20 cellular contexts compared by ENCODE assay signal in genomic region chr4:38769441-38770210, GRCh38. TPM values are rescaled to one million over a fixed set of nuclear protein-coding genes. Genes with fewer than 3 reads are reported as not detected.
DNase-seq lines count a peak whose midpoint lies in the region; ATAC-seq, FAIRE-seq and TF ChIP-seq lines count a peak whose summit lies in the region.
"Had no signal": no experiment of that assay in that cellular context is flagged by ENCODE, and none has a peak within 500 bp of the region (broad histone marks: within the 10 kb centered on the region; RNA-seq: fewer than 3 reads in every experiment).

No MANE protein-coding gene starts in this region.

- peak overlapping the region; percentile 12; the same call in 1 of the 2 replicates for H3K9ac ChIP-seq in GM12878 (ENCODE audit: control insufficient read depth, insufficient read depth, low read length)

- POLR2A ChIA-PET in GM12878 (lab: Charles Lee), result interaction anchor here (1.4 to 3.9 kb wide), 3 partner anchors 12 to 35 kb away, joined by 5 to 30 read pairs (median 10); partner anchors contain the start of genes TLR1 and TLR10

- DNase-seq in GM12878 (ENCODE audit: low read depth, low spot score) (no peak), NCI-H774 (lab: John Stamatoyannopoulos, UW) (no peak), KBM-7 (no peak)
- no peak for DNase-seq in activated naive CD8-positive, alpha-beta T cell treated with anti-CD3 and anti-CD28 coated beads for 36 hours
- DNase-seq in activated CD8-positive, alpha-beta memory T cell treated with anti-CD3 and anti-CD28 coated beads, Interleukin-2, amount 50 U/mL, for 48 hours, result no peak
- DNase-seq: activated CD8-positive, alpha-beta T cell treated with anti-CD3 and anti-CD28 coated beads for 36 hours; activated naive CD8-positive, alpha-beta T cell treated with anti-CD3 and anti-CD28 coated beads, Interleukin-2, amount 10 ng/mL, durations not matched to agents 7 days and 5 days; activated T-cell treated with anti-CD3 and anti-CD28 coated beads, Interleukin-2, amount 50 U/mL, for 72 hours; caudate nucleus; CD8-positive, alpha-beta memory T cell; effector memory CD4-positive, alpha-beta T cell; naive thymus-derived CD4-positive, alpha-beta T cell; NCI-H526 treated with DMSO at 0.1 percent for 48 hours; stimulated activated naive CD8-positive, alpha-beta T cell treated with anti-CD3 and anti-CD28 coated beads, Interleukin-15, Interleukin-2, amounts not matched to agents 100 U/mL and 50 U/mL, for 24 hours had no signal

- no peak for TF ChIP-seq EP300 in GM12878 (IDR thresholded peaks at IDR 0.05; ENCODE audit: borderline replicate concordance in 1 of 2, control insufficient read depth in 1 of 2, low read depth in 2 of 2, low read length in 2 of 2)

- H3K27me3 ChIP-seq in ACC112 (ENCODE audit: insufficient read depth, low read length) (no peaks in the 10 kb centered on the region), GM12878 (replicated peaks in 1 of 2; ENCODE audit: control insufficient read depth in 2 of 2, insufficient read depth in 2 of 2, low read length in 1 of 2) (no peaks in the 10 kb centered on the region)

- H3K79me2 ChIP-seq in ACC112 (ENCODE audit: control insufficient read depth, insufficient read depth, low read length, unreplicated experiment) (no peaks in the 10 kb centered on the region), GM12878 (ENCODE audit: control insufficient read depth, insufficient read depth, low read length) (peaks cover 17% of the 10 kb centered on the region)

- peaks cover 54% of the 10 kb centered on the region for H3K9me3 ChIP-seq in GM12878 (replicated peaks; ENCODE audit: control insufficient read depth, insufficient read depth, low read length)
- H3K9me3 ChIP-seq: prostate gland had no signal

- 21% methylated on average over 4 of the region's 4 CpGs for WGBS in GM12878 (ENCODE audit: insufficient coverage, insufficient replicate concordance, low lambda C conversion rate, missing lambda C conversion rate)

- TF ChIP-seq CTCF in GM12878 (IDR thresholded peaks at IDR 0.05 in 2 of 3, conservative IDR thresholded peaks at IDR 0.05 in 1 of 3; ENCODE audit: control insufficient read depth in 2 of 3, extremely low read depth in 1 of 3, insufficient read depth in 1 of 3, low read depth in 3 of 3, low read length in 3 of 3) (no peak), nephron (IDR thresholded peaks at IDR 0.05; ENCODE audit: unreplicated experiment in 3 of 3) (no peak)

- H3K4me1 Mint-ChIP-seq in nephron, result peaks cover 14% of the 10 kb centered on the region
- peaks cover 2% of the 10 kb centered on the region for H3K4me1 Mint-ChIP-seq in activated naive CD8-positive, alpha-beta T cell treated with anti-CD3 and anti-CD28 coated beads for 36 hours
- H3K4me1 Mint-ChIP-seq: activated naive CD8-positive, alpha-beta T cell treated with anti-CD3 and anti-CD28 coated beads, Interleukin-2, amount 10 ng/mL, durations not matched to agents 7 days and 5 days; CD8-positive, alpha-beta memory T cell had no signal

- ATAC-seq in GM19023 (IDR thresholded peaks at IDR 0.05; ENCODE audit: unreplicated experiment) (peak; percentile 57), GM12878 (peak; percentile 83)
- ATAC-seq: activated CD8-positive, alpha-beta T cell treated with anti-CD3 and anti-CD28 coated beads for 36 hours; activated T-cell treated with anti-CD3 and anti-CD28 coated beads, Interleukin-2, amount 50 U/mL, for 72 hours; HepG2; left lobe of liver; stimulated activated naive CD8-positive, alpha-beta T cell treated with anti-CD3 and anti-CD28 coated beads, Interleukin-15, Interleukin-2, amounts not matched to agents 100 U/mL and 50 U/mL, for 24 hours had no signal

- peak overlapping the region in 2 of 3 experiments; percentile 5 to 84 for H3K27ac Mint-ChIP-seq in nephron
- no peak overlapping the region for H3K27ac Mint-ChIP-seq in activated naive CD8-positive, alpha-beta T cell treated with anti-CD3 and anti-CD28 coated beads for 36 hours
- H3K27ac Mint-ChIP-seq: activated CD8-positive, alpha-beta T cell treated with anti-CD3 and anti-CD28 coated beads for 36 hours; activated naive CD8-positive, alpha-beta T cell treated with anti-CD3 and anti-CD28 coated beads, Interleukin-2, amount 10 ng/mL, durations not matched to agents 7 days and 5 days; activated T-cell treated with anti-CD3 and anti-CD28 coated beads, Interleukin-2, amount 50 U/mL, for 72 hours; CD8-positive, alpha-beta memory T cell; naive thymus-derived CD4-positive, alpha-beta T cell had no signal

- 0 out of 2 replicates have a peak, but pooled peaks have one; percentile 26 for TF ChIP-seq RAD21 in GM12878 (IDR thresholded peaks at IDR 0.05; ENCODE audit: insufficient read depth, low read depth, low read length)

- H3K27me3 Mint-ChIP-seq in nephron (ENCODE audit: low read depth), result peaks cover 4% of the 10 kb centered on the region
- H3K27me3 Mint-ChIP-seq in activated naive CD8-positive, alpha-beta T cell treated with anti-CD3 and anti-CD28 coated beads for 36 hours, result no peaks in the 10 kb centered on the region

- peak; percentile 37; the same call in 1 of the 2 replicates for TF ChIP-seq POLR2A in GM12878 (IDR thresholded peaks at IDR 0.05; ENCODE audit: low read depth, low read length)

- H3K9me3 Mint-ChIP-seq in nephron, result peaks cover 8% of the 10 kb centered on the region
- H3K9me3 Mint-ChIP-seq in activated naive CD8-positive, alpha-beta T cell treated with anti-CD3 and anti-CD28 coated beads for 36 hours, result peaks cover 13% of the 10 kb centered on the region

- no peaks in the 10 kb centered on the region for H3K36me3 ChIP-seq in ACC112 (ENCODE audit: insufficient read depth, low read length)
- H3K36me3 ChIP-seq in GM12878 (ENCODE audit: control insufficient read depth in 2 of 2, insufficient read depth in 2 of 2, low read length in 1 of 2), result peaks cover 0 to 11% of the 10 kb centered on the region in 2 experiments; a peak in 1 of 4 replicates
- H3K36me3 ChIP-seq: prostate gland had no signal

- no peak overlapping the region for H3K4me3 Mint-ChIP-seq in nephron
- no peak overlapping the region for H3K4me3 Mint-ChIP-seq in activated naive CD8-positive, alpha-beta T cell treated with anti-CD3 and anti-CD28 coated beads for 36 hours
- H3K4me3 Mint-ChIP-seq: activated CD8-positive, alpha-beta T cell treated with anti-CD3 and anti-CD28 coated beads for 36 hours; activated naive CD8-positive, alpha-beta T cell treated with anti-CD3 and anti-CD28 coated beads, Interleukin-2, amount 10 ng/mL, durations not matched to agents 7 days and 5 days; activated T-cell treated with anti-CD3 and anti-CD28 coated beads, Interleukin-2, amount 50 U/mL, for 72 hours; CD8-positive, alpha-beta memory T cell; naive thymus-derived CD4-positive, alpha-beta T cell had no signal

- no peak overlapping the region for H3K4me3 ChIP-seq in ACC112 (ENCODE audit: low read depth, low read length)
- H3K4me3 ChIP-seq in GM12878, result no peak overlapping the region
- H3K4me3 ChIP-seq: prostate gland had no signal

- RAD21 ChIA-PET in GM12878 (lab: Charles Lee; ENCODE audit: unreplicated experiment), result interaction anchor here (0.8 to 4.2 kb wide), 7 partner anchors 9 to 91 kb away, joined by 3 to 41 read pairs (median 3); partner anchors contain the start of gene TLR10

- in situ Hi-C loops in GM12878 (cut with MboI) (loop anchor here (25.0 kb wide), 1 partner anchor 268 kb away; the partner anchor contains the start of gene TMEM156), KBM-7 (cut with MboI; ENCODE audit: low pct_unique_long_range_greater_than_20kb, low sequenced_read_pairs) (loop anchor here (25.0 kb wide), 1 partner anchor 93 kb away; the partner anchor contains the start of genes FAM114A1 and TLR6)

- no peaks in the 10 kb centered on the region for H3K36me3 Mint-ChIP-seq in nephron (ENCODE audit: low read depth)
- no peaks in the 10 kb centered on the region for H3K36me3 Mint-ChIP-seq in activated naive CD8-positive, alpha-beta T cell treated with anti-CD3 and anti-CD28 coated beads for 36 hours

- SMC1A ChIA-PET in GM12878 (lab: Charles Lee; ENCODE audit: uncharacterized antibody, unreplicated experiment), result interaction anchor here (0.8 to 5.8 kb wide), 9 partner anchors 9 to 91 kb away, joined by 3 to 50 read pairs (median 5); partner anchors contain the start of genes TLR1 and TLR10

- no peak for FAIRE-seq in GM12878 (lab: Jason Lieb, UNC)
- FAIRE-seq: HepG2 had no signal

- no TSS peak for BruUV-seq in GM12878 (replicated peaks; lab: Mats Ljungman, UMichigan)

- H3K4me1 ChIP-seq in ACC112 (ENCODE audit: control insufficient read depth, insufficient read depth, low read length, unreplicated experiment), result peaks cover 5% of the 10 kb centered on the region
- H3K4me1 ChIP-seq in GM12878 (ENCODE audit: control insufficient read depth, insufficient read depth, low read length), result peaks cover 9% of the 10 kb centered on the region
- H3K4me1 ChIP-seq: prostate gland had no signal

- CTCF ChIA-PET in GM12878 (lab: Yijun Ruan, JAX), result interaction anchor here (0.9 to 4.5 kb wide), 7 partner anchors 10 to 91 kb away, joined by 3 to 18 read pairs (median 5); partner anchors contain the start of gene TLR10

- H4K20me1 ChIP-seq in GM12878 (ENCODE audit: control insufficient read depth, insufficient read depth), result no peaks in the 10 kb centered on the region

- intact Hi-C loops in GM12878 (cut with micrococcal nuclease; ENCODE audit: unreplicated experiment), result no loop called here

- peak overlapping the region; percentile 61 for H3K4me2 ChIP-seq in GM12878 (ENCODE audit: control insufficient read depth, insufficient read depth)

- H3K27ac ChIP-seq in ACC112 (ENCODE audit: low read depth, low read length) (no peak overlapping the region), GM12878 (ENCODE audit: control insufficient read depth, insufficient read depth) (peak overlapping the region; percentile 56)
- H3K27ac ChIP-seq: prostate gland had no signal

- H2AFZ ChIP-seq in ACC112 (ENCODE audit: low read length, unreplicated experiment), result peak overlapping the region; percentile 55
- peak overlapping the region; percentile 39 for H2AFZ ChIP-seq in GM12878 (ENCODE audit: control insufficient read depth, low read depth, low read length)

RNA-seq across cellular contexts. Expression of gene TLR10, which starts 13.2 kb away (rescaled TPM):
- 307 and 331 TPM in 2 replicates for total RNA-seq in GM12878 (2013; cell fraction: nucleolus; rRNA removed)
- total RNA-seq in GM12878 (2014; rRNA removed) (82.7 and 109 TPM in 2 replicates), GM12878 (2014; rRNA removed; fragmentation: Illumina TruSeq; extraction: Trizol) (107 and 109 TPM in 2 replicates), GM12878 (2021) (50.4 and 52.8 TPM in 2 replicates)
- 37.6 TPM for polyA plus RNA-seq in GM12878 (2011; ENCODE audit: low read depth)
- polyA plus RNA-seq in GM12878 (2011; rRNA removed) (149 and 243 TPM in 2 replicates), GM12878 (2014; fragmentation: Illumina TruSeq; extraction: Trizol) (118 and 166 TPM in 2 replicates), GM12878 (2014; fragmentation: Nextera tagmentation; extraction: Ambion mirVana) (10 to 100 TPM; 31.5 to 41.8 TPM), GM12878 (2014; rRNA removed) (65.8 and 79.3 TPM in 2 replicates), GM12878 (2016; fragmentation: Nextera tagmentation; extraction: Ambion mirVana) (10 to 100 TPM; 45.9 to 47.1 TPM)
- 53.5 and 61.0 TPM in 2 replicates for polyA plus RNA-seq in GM12878 (2011; cell fraction: cytosol; rRNA removed)
- polyA plus RNA-seq in GM12878 (2011; cell fraction: nucleus; rRNA removed), result 75.6 and 82.5 TPM in 2 replicates
- polyA plus RNA-seq in GM12878 (2012), result 49.5 and 69.6 TPM in 2 replicates
- polyA minus RNA-seq in GM12878 (2011; rRNA and poly(A)+ RNA removed), result 80.6 and 111 TPM in 2 replicates
- polyA minus RNA-seq in GM12878 (2011; cell fraction: cytosol; rRNA and poly(A)+ RNA removed), result 23.4 and 28.1 TPM in 2 replicates
- polyA minus RNA-seq in GM12878 (2011; cell fraction: nucleus; rRNA and poly(A)+ RNA removed), result 39.7 and 47.2 TPM in 2 replicates
- under 1 TPM; 0.26 to 0.29 TPM for total RNA-seq in activated naive CD8-positive, alpha-beta T cell treated with anti-CD3 and anti-CD28 coated beads for 36 hours
- total RNA-seq: CD8-positive, alpha-beta memory T cell; HepG2 had no signal
- polyA plus RNA-seq: CD8-positive, alpha-beta memory T cell; HepG2 had no signal

RNA-seq across cellular contexts. Expression of gene TLR1, which starts 35.0 kb away (rescaled TPM):
- total RNA-seq in GM12878 (2013; cell fraction: nucleolus; rRNA removed), result 324 and 329 TPM in 2 replicates
- total RNA-seq in GM12878 (2014; rRNA removed) (33.7 and 41.4 TPM in 2 replicates), GM12878 (2014; rRNA removed; fragmentation: Illumina TruSeq; extraction: Trizol) (33.9 and 35.1 TPM in 2 replicates), GM12878 (2021) (22.4 and 22.9 TPM in 2 replicates)
- polyA plus RNA-seq in GM12878 (2011; ENCODE audit: low read depth), result 21.7 TPM
- polyA plus RNA-seq in GM12878 (2011; rRNA removed) (57.1 and 86.9 TPM in 2 replicates), GM12878 (2014; fragmentation: Illumina TruSeq; extraction: Trizol) (35.0 and 46.6 TPM in 2 replicates), GM12878 (2014; fragmentation: Nextera tagmentation; extraction: Ambion mirVana) (1 to 10 TPM; 9.3 to 9.5 TPM), GM12878 (2014; rRNA removed) (13.0 and 16.5 TPM in 2 replicates), GM12878 (2016; fragmentation: Nextera tagmentation; extraction: Ambion mirVana) (10 to 100 TPM; 17.1 to 17.9 TPM)
- 22.3 and 24.5 TPM in 2 replicates for polyA plus RNA-seq in GM12878 (2011; cell fraction: cytosol; rRNA removed)
- 41.1 and 61.6 TPM in 2 replicates for polyA plus RNA-seq in GM12878 (2011; cell fraction: nucleus; rRNA removed)
- 26.0 and 27.3 TPM in 2 replicates for polyA plus RNA-seq in GM12878 (2012)
- 75.7 and 81.3 TPM in 2 replicates for polyA minus RNA-seq in GM12878 (2011; rRNA and poly(A)+ RNA removed)
- 20.4 and 25.1 TPM in 2 replicates for polyA minus RNA-seq in GM12878 (2011; cell fraction: cytosol; rRNA and poly(A)+ RNA removed)
- polyA minus RNA-seq in GM12878 (2011; cell fraction: nucleus; rRNA and poly(A)+ RNA removed), result 110 and 111 TPM in 2 replicates
- total RNA-seq in activated naive CD8-positive, alpha-beta T cell treated with anti-CD3 and anti-CD28 coated beads for 36 hours, result 1 to 10 TPM; 1.6 to 2.4 TPM

Comparison
In these comparisons a context has a peak if more than half of its experiments do, and no peak if none do; other contexts are left out.
1. RNA of gene TLR10, which starts 13.2 kb away (total RNA-seq): 50.4 to 331 TPM in GM12878; 0.26 to 0.29 TPM in activated naive CD8-positive, alpha-beta T cell treated with anti-CD3 and anti-CD28 coated beads for 36 hours; every median in the first group is over 10 times any median in the second.
2. RNA of gene TLR1, which starts 35.0 kb away (total RNA-seq): 22.4 to 329 TPM in GM12878; 1.6 to 2.4 TPM in activated naive CD8-positive, alpha-beta T cell treated with anti-CD3 and anti-CD28 coated beads for 36 hours; every median in the first group is over 4 times any median in the second.